8 cellular contexts compared by ENCODE assay signal in the genomic region with DNA sequence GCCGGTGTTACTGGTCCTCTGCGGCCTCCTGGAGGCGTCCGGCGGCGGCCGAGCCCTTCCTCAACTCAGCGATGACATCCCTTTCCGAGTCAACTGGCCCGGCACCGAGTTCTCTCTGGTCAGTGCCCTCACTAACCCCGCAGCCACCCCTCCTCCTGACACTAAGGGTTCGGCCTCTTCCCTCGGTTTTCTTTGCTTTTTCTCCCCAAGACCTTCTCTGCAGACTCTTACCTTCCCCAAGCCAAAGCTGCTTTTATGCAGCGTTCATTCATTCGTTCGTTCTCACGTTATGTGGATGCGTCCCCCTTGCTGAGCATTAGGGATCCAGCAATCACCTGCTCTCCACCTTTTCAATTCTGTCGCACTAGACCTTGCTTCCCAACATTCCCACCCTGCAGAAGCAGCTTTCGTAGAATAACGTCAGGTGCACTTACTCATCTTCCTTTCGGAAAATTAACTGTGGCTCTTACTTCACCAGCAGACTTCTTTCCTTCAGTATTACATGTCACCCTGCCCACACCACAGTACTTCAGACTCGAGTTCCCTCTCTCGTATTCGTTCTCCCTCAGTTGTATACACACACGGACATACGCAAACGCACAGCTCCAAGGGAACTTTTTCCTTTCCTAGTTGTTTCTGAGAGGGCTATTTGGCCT. TPM values are rescaled to one million over a fixed set of nuclear protein-coding genes. Genes with fewer than 3 reads are reported as not detected.
DNase-seq lines count a peak whose midpoint lies in the region; ATAC-seq, FAIRE-seq and TF ChIP-seq lines count a peak whose summit lies in the region.

No MANE protein-coding gene starts in this region.

- intact Hi-C loops in vagina (cut with DNase I) = no loop called here

- H3K56ac ChIP-seq in H1 (replicated peaks; ENCODE audit: insufficient read length, low read depth, low read length) = no peak overlapping the region

- no peak overlapping the region for H4K91ac ChIP-seq in H1 (replicated peaks; ENCODE audit: insufficient read length, low read length)

- POLR2A ChIA-PET in H1 (lab: Charles Lee; ENCODE audit: partially characterized antibody) = interaction anchor here (1.3 to 12.8 kb wide), 2 partner anchors 13 to 16 kb away, joined by 3 to 124 read pairs; a partner anchor contains a TSS

- no peak overlapping the region for H3K14ac ChIP-seq in H1 (ENCODE audit: insufficient read length)

- no peaks in the 10 kb centered on the region for H3K9me3 Mint-ChIP-seq in mesothelial cell of epicardium

- CTCF ChIA-PET in H1 (lab: Charles Lee; ENCODE audit: partially characterized antibody) = interaction anchor here (0.7 to 1.3 kb wide), 2 partner anchors 32 to 47 kb away, joined by 3 read pairs; no protein-coding TSS in a partner anchor

- no peak overlapping the region for H4K5ac ChIP-seq in H1 (ENCODE audit: insufficient read length, low read depth, low read length)

- H2BK120ac ChIP-seq in H1 (replicated peaks; ENCODE audit: low read depth, low read length) = no peak overlapping the region

- H3K9ac ChIP-seq in H1 (replicated peaks in 1 of 4; ENCODE audit: extremely low read depth in 1 of 4, low read depth in 3 of 4, low read length in 3 of 4) = peak overlapping the region; percentile 70 to 98 (median 90)

- 3% methylated on average over 28 of the region's 29 CpGs; no CpG with 5 or more reads in 1 of the 2 experiments for WGBS in H1 (ENCODE audit: extremely low coverage in 1 of 2, insufficient coverage in 1 of 2, insufficient read length in 1 of 2, insufficient replicate concordance in 2 of 2, low coverage in 1 of 2, low lambda C conversion rate in 2 of 2, missing lambda C conversion rate in 1 of 2), 2 experiments

- H3K4me3 ChIP-seq in H1 (ENCODE audit: extremely low read depth in 1 of 4, insufficient read depth in 2 of 4, low read depth in 3 of 4, low read length in 4 of 4) (peak overlapping the region; percentile 79 to 100 (median 98)), vagina (peak overlapping the region; percentile 83 to 95)

- DNase-seq in D341Med (ENCODE audit: low spot score) (peak; percentile 16), SK-N-DZ (ENCODE audit: low spot score) (peak; percentile 7), H1 (ENCODE audit: low read depth in 1 of 2, low spot score in 2 of 2) (no peak), mesothelial cell of epicardium (ENCODE audit: low spot score in 2 of 2, unreplicated experiment in 2 of 2) (no peak), vagina (ENCODE audit: extremely low spot score in 2 of 2) (no peak), D721Med (ENCODE audit: insufficient read length, low spot score) (no peak)

- peak overlapping the region; percentile 75 for H2AFZ ChIP-seq in H1 (ENCODE audit: low read length)

- 0 out of 2 replicates have a peak overlapping the region, but pooled peaks have one; percentile 18 for H2BK12ac ChIP-seq in H1 (ENCODE audit: low read depth, low read length)

- no peaks in the 10 kb centered on the region for H3K36me3 Mint-ChIP-seq in mesothelial cell of epicardium

- H2AK5ac ChIP-seq in H1 (ENCODE audit: low read depth, low read length) = no peak overlapping the region

- peaks cover 5% of the 10 kb centered on the region for H3K23me2 ChIP-seq in H1 (ENCODE audit: low read depth, low read length)

- H2BK5ac ChIP-seq in H1 (ENCODE audit: low read depth, low read length) = no peak overlapping the region; the same call in 1 of the 2 replicates

- H3K36me3 ChIP-seq in H1 (ENCODE audit: control insufficient read depth in 2 of 4, insufficient read depth in 4 of 4, low read length in 3 of 4) (peaks cover 0 to 3% (median 0%) of the 10 kb centered on the region in 4 experiments; a peak in 1 of 8 replicates), vagina (no peaks in the 10 kb centered on the region)

- H3K27me3 ChIP-seq in H1 (replicated peaks in 1 of 4; ENCODE audit: control insufficient read depth in 3 of 4, extremely low read depth in 1 of 4, insufficient read depth in 3 of 4, low read length in 3 of 4) = no peaks in the 10 kb centered on the region
- no peaks in the 10 kb centered on the region for H3K27me3 ChIP-seq in vagina

- H3K79me2 ChIP-seq in H1 (ENCODE audit: control insufficient read depth in 1 of 2, insufficient read depth in 2 of 2, low read length in 2 of 2) = peaks cover 16 to 79% of the 10 kb centered on the region in 2 experiments

- TF ChIP-seq POLR2A in H1 (IDR thresholded peaks at IDR 0.05; ENCODE audit: control extremely low read depth in 1 of 2, low read depth in 2 of 2, low read length in 2 of 2) (no peak), vagina (IDR thresholded peaks at IDR 0.05) (no peak)

- H3K4ac ChIP-seq in H1 (replicated peaks; ENCODE audit: insufficient read length, low read depth, low read length) = no peak overlapping the region

- H2BK20ac ChIP-seq in H1 (ENCODE audit: low read length) = no peak overlapping the region

- no peak overlapping the region; the same call in 1 of the 2 replicates for H4K8ac ChIP-seq in H1 (ENCODE audit: extremely low read depth, insufficient read depth, low read length)

- peaks cover 6% of the 10 kb centered on the region for H3K79me1 ChIP-seq in H1 (ENCODE audit: low read depth, low read length)

- H3K9me3 ChIP-seq in H1 (ENCODE audit: insufficient read depth in 2 of 2, low read depth in 1 of 2, low read length in 1 of 2) = no peaks in the 10 kb centered on the region
- no peaks in the 10 kb centered on the region for H3K9me3 ChIP-seq in vagina

- H3K27ac ChIP-seq in H1 (ENCODE audit: low read depth, low read length) = no peak overlapping the region; the same call in none of the 2 replicates
- peak overlapping the region; percentile 82 for H3K27ac ChIP-seq in vagina

- H3K23ac ChIP-seq in H1 (ENCODE audit: insufficient read length) = no peak overlapping the region

- peak overlapping the region; percentile 93 for H3K4me3 Mint-ChIP-seq in mesothelial cell of epicardium

- peak overlapping the region; percentile 91 to 100 for H3K4me2 ChIP-seq in H1 (ENCODE audit: insufficient read depth in 1 of 2, low read depth in 2 of 2, low read length in 2 of 2)

- H4K20me1 ChIP-seq in H1 (replicated peaks in 1 of 2; ENCODE audit: control insufficient read depth in 1 of 2, insufficient read depth in 2 of 2, low read length in 2 of 2) = peaks cover 3 to 4% of the 10 kb centered on the region in 2 experiments

- no peak overlapping the region; the same call in 1 of the 2 replicates for H3K18ac ChIP-seq in H1 (ENCODE audit: extremely low read depth, low read length)

- H2BK15ac ChIP-seq in H1 (ENCODE audit: low read length) = no peak overlapping the region

- ATAC-seq in GM19372 (IDR thresholded peaks at IDR 0.05; ENCODE audit: low read depth, unreplicated experiment) = peak; percentile 50
- peak; percentile 36 for ATAC-seq in HG03378 (IDR thresholded peaks at IDR 0.05; ENCODE audit: unreplicated experiment)

- FAIRE-seq in H1 (lab: Jason Lieb, UNC) (no peak), D721Med (lab: Jason Lieb, UNC) (no peak)

- peak overlapping the region; percentile 93 for H3K27ac Mint-ChIP-seq in mesothelial cell of epicardium

- no peaks in the 10 kb centered on the region for H3K27me3 Mint-ChIP-seq in mesothelial cell of epicardium (ENCODE audit: low read depth)

- TF ChIP-seq CTCF in H1 (IDR thresholded peaks at IDR 0.05; ENCODE audit: control extremely low read depth in 1 of 3, insufficient read depth in 1 of 3, low read depth in 1 of 3, low read length in 3 of 3) (no peak), mesothelial cell of epicardium (IDR thresholded peaks at IDR 0.05; ENCODE audit: unreplicated experiment) (no peak), vagina (IDR thresholded peaks at IDR 0.05) (no peak), D721Med (IDR thresholded peaks at IDR 0.05; ENCODE audit: insufficient read depth, missing control alignments) (no peak)

- peaks cover 40% of the 10 kb centered on the region for H3K4me1 Mint-ChIP-seq in mesothelial cell of epicardium

- peaks cover 0 to 14% (median 3%) of the 10 kb centered on the region in 4 experiments; a peak in 4 of 7 replicates for H3K4me1 ChIP-seq in H1 (replicated peaks in 1 of 4; ENCODE audit: control insufficient read depth in 3 of 4, insufficient read depth in 4 of 4, low read length in 3 of 4)
- H3K4me1 ChIP-seq in vagina = peaks cover 52% of the 10 kb centered on the region

- no peak for TF ChIP-seq RAD21 in H1 (IDR thresholded peaks at IDR 0.05 in 1 of 2, conservative IDR thresholded peaks at IDR 0.05 in 1 of 2; ENCODE audit: low read depth in 2 of 2, low read length in 2 of 2)

- TF ChIP-seq EP300 in H1 (IDR thresholded peaks at IDR 0.05; ENCODE audit: borderline replicate concordance in 1 of 2, low read depth in 2 of 2, low read length in 2 of 2) = no peak

RNA-seq across cellular contexts. Expression of a gene that starts 0.5 kb away (rescaled TPM):
- 36.4 and 37.7 TPM in 2 replicates for polyA plus RNA-seq in SK-N-DZ (2014; cell fraction: cytosol; rRNA removed)
- 24.3 and 33.0 TPM in 2 replicates for polyA plus RNA-seq in SK-N-DZ (2014; cell fraction: nucleus; rRNA removed)
- 23.8 and 26.7 TPM in 2 replicates for total RNA-seq in H1 (2021; fragmentation: NEBNext Ultra II Directional; extraction: Animal tissue kit (Norgen Biotek cat#: 25700))
- 12.9 and 14.7 TPM in 2 replicates for polyA plus RNA-seq in H1 (2011; rRNA removed)
- polyA plus RNA-seq in H1 (2011; cell fraction: cytosol; rRNA removed) = 17.4 TPM
- polyA plus RNA-seq in H1 (2011; cell fraction: nucleus; rRNA removed) = 5.8 TPM
- polyA plus RNA-seq in H1 (2012, experiment 1 of 2) = 12.7 to 21.2 TPM (median 14.4 TPM) in 4 replicates
- polyA plus RNA-seq in H1 (2012, experiment 2 of 2) = 2.4 TPM
- 31.6 TPM for polyA plus RNA-seq in H1 (2013, experiment 1 of 2)
- 37.2 TPM for polyA plus RNA-seq in H1 (2013, experiment 2 of 2)
- 7.1 and 8.5 TPM in 2 replicates for polyA minus RNA-seq in H1 (2011; rRNA and poly(A)+ RNA removed)
- 12.0 TPM for polyA minus RNA-seq in H1 (2011; cell fraction: cytosol; rRNA and poly(A)+ RNA removed)
- 13.5 TPM for polyA minus RNA-seq in H1 (2011; cell fraction: nucleus; rRNA and poly(A)+ RNA removed)
- total RNA-seq in mesothelial cell of epicardium (34.2 to 36.8 TPM (median 34.9 TPM) in 3 replicates), vagina (84.5 TPM)

RNA-seq across cellular contexts. Expression of a gene that starts 0.6 kb away (rescaled TPM):
- 32.3 and 32.4 TPM in 2 replicates for polyA plus RNA-seq in SK-N-DZ (2014; cell fraction: cytosol; rRNA removed)
- polyA plus RNA-seq in SK-N-DZ (2014; cell fraction: nucleus; rRNA removed) = 17.5 and 27.1 TPM in 2 replicates
- 25.4 and 29.8 TPM in 2 replicates for total RNA-seq in H1 (2021; fragmentation: NEBNext Ultra II Directional; extraction: Animal tissue kit (Norgen Biotek cat#: 25700))
- polyA plus RNA-seq in H1 (2011; rRNA removed) = 14.5 and 22.6 TPM in 2 replicates
- polyA plus RNA-seq in H1 (2011; cell fraction: cytosol; rRNA removed) = 19.5 TPM
- polyA plus RNA-seq in H1 (2011; cell fraction: nucleus; rRNA removed) = 13.3 TPM
- 12.3 to 29.8 TPM (median 18.9 TPM) in 4 replicates for polyA plus RNA-seq in H1 (2012, experiment 1 of 2)
- polyA plus RNA-seq in H1 (2012, experiment 2 of 2) = 2.1 TPM
- polyA plus RNA-seq in H1 (2013, experiment 1 of 2) = 14.0 TPM
- 13.6 TPM for polyA plus RNA-seq in H1 (2013, experiment 2 of 2)
- polyA minus RNA-seq in H1 (2011; rRNA and poly(A)+ RNA removed) = 43.8 and 45.5 TPM in 2 replicates
- 27.3 TPM for polyA minus RNA-seq in H1 (2011; cell fraction: cytosol; rRNA and poly(A)+ RNA removed)
- 58.3 TPM for polyA minus RNA-seq in H1 (2011; cell fraction: nucleus; rRNA and poly(A)+ RNA removed)
- total RNA-seq in mesothelial cell of epicardium = 34.9 to 38.6 TPM (median 36.6 TPM) in 3 replicates
- total RNA-seq in vagina = 13.5 TPM

RNA-seq across cellular contexts. Expression of a gene that starts 19.8 kb away (rescaled TPM):
- polyA plus RNA-seq in SK-N-DZ (2014; cell fraction: cytosol; rRNA removed) = 14.8 and 19.1 TPM in 2 replicates
- 8.0 and 15.4 TPM in 2 replicates for polyA plus RNA-seq in SK-N-DZ (2014; cell fraction: nucleus; rRNA removed)
- total RNA-seq in H1 (2021; fragmentation: NEBNext Ultra II Directional; extraction: Animal tissue kit (Norgen Biotek cat#: 25700)) = 11.2 and 11.7 TPM in 2 replicates
- 3.6 and 5.4 TPM in 2 replicates for polyA plus RNA-seq in H1 (2011; rRNA removed)
- polyA plus RNA-seq in H1 (2011; cell fraction: cytosol; rRNA removed) = 7.3 TPM
- 2.1 TPM for polyA plus RNA-seq in H1 (2011; cell fraction: nucleus; rRNA removed)
- 5.9 to 9.1 TPM (median 6.4 TPM) in 4 replicates for polyA plus RNA-seq in H1 (2012, experiment 1 of 2)
- 3.5 TPM for polyA plus RNA-seq in H1 (2012, experiment 2 of 2)
- 5.9 TPM for polyA plus RNA-seq in H1 (2013, experiment 1 of 2)
- polyA plus RNA-seq in H1 (2013, experiment 2 of 2) = 5.3 TPM
- 1.8 and 2.0 TPM in 2 replicates for polyA minus RNA-seq in H1 (2011; rRNA and poly(A)+ RNA removed)
- polyA minus RNA-seq in H1 (2011; cell fraction: cytosol; rRNA and poly(A)+ RNA removed) = 2.0 TPM
- 2.7 TPM for polyA minus RNA-seq in H1 (2011; cell fraction: nucleus; rRNA and poly(A)+ RNA removed)
- total RNA-seq in mesothelial cell of epicardium (0.71 to 1.2 TPM (median 1.1 TPM) in 3 replicates), vagina (1.7 TPM)

Comparison
In these comparisons a context has a peak if more than half of its experiments do, and no peak if none do; other contexts are left out.
1. DNase-seq: peak in D341Med (single experiment) and SK-N-DZ (single experiment); none in H1 (0 of 2), mesothelial cell of epicardium (0 of 2), vagina (0 of 2) and D721Med (single experiment).